ENCODE assay signal across 8 cellular contexts in genomic region chr5:144403058-144403457, GRCh38.
"Had no signal": no experiment of that assay in that cellular context is flagged by ENCODE, and none has a peak within 500 bp of the region (broad histone marks: within the 10 kb centered on the region; RNA-seq: fewer than 3 reads in every experiment).

No MANE protein-coding gene starts in this region.

- H2AFZ ChIP-seq: GM23338 had no signal

- H3K4me2 ChIP-seq: GM23338 had no signal

- H3K27ac Mint-ChIP-seq: GM23338, H9 had no signal

- FAIRE-seq: H1, H54, K562 had no signal

- H3K4me3 ChIP-seq: GM23338, K562 had no signal

- H3K4me3 Mint-ChIP-seq: GM23338, H9 had no signal

- H3K27ac ChIP-seq: HL-60 had no signal

- H3K9me3 Mint-ChIP-seq: GM23338, H9 had no signal

- DNase-seq: H9, HCEC 1CT, IMR-90 had no signal

- H3K4me1 Mint-ChIP-seq: GM23338 had no signal
